Comparison of ENCODE assay signal across 8 cellular contexts in the genomic region with DNA sequence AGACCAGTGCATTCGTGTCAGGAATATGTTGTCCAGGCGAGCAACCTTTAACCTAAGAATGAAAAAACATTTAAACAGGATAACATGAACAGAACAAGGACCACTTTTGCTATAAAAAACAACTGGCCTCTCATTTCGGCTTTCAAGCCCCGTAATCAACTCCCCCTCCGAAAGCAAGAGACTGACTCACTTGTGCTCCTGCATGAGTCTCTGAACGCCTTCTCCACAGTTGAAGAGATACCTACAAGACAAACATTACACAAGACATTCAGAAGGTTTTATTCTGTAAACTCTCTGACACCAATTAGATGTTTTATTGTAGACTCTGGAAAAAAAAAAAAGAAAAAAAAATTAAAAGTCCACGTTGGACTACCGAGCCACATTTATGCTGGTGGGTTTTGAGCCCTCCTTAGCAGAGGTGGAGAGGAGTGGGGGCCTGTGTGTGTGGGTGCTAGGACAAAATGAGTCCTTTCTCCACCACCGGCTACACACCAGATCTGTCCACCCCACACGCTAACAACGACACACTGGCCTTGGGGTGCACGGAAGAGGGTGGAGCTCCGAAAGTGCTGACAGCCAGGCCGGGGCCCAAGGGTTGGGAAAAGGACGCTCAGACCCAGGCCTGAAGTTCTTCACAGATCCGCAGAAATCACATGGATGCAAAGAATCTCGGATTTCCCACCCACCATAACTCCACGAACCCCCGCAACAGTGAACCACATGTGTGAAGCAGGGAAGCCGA. TPM values are rescaled to one million over a fixed set of nuclear protein-coding genes. Genes with fewer than 3 reads are reported as not detected.
DNase-seq lines count a peak whose midpoint lies in the region; ATAC-seq and TF ChIP-seq lines count a peak whose summit lies in the region.

No MANE protein-coding gene starts in this region.

- H3K4me1 ChIP-seq in subcutaneous abdominal adipose tissue (ENCODE audit: control insufficient read depth in 5 of 5, insufficient read depth in 5 of 5, low read length in 5 of 5): peaks cover 2 to 20% (median 14%) of the 10 kb centered on the region in 5 donors

- TF ChIP-seq CTCF in HL-60 (IDR thresholded peaks at IDR 0.05; ENCODE audit: insufficient read depth, low read length) (no peak), kidney epithelial cell (IDR thresholded peaks at IDR 0.05; ENCODE audit: insufficient read depth, low read length, poor library complexity, severe bottlenecking) (no peak)

- DNase-seq in Ammon's horn (ENCODE audit: low spot score) (peak; percentile 43), HL-60 (ENCODE audit: low read depth in 1 of 2, low spot score in 1 of 2) (no peak), amniotic epithelial cell (ENCODE audit: low read depth) (peak; percentile 45), kidney epithelial cell (ENCODE audit: low read depth) (no peak), amygdala (lab: John Stamatoyannopoulos, UW) (no peak), NCI-H2029 (lab: John Stamatoyannopoulos, UW) (no peak)

- H3K36me3 ChIP-seq in kidney epithelial cell (ENCODE audit: control insufficient read depth, insufficient read depth, low read length) (no peaks in the 10 kb centered on the region), subcutaneous abdominal adipose tissue (ENCODE audit: control insufficient read depth in 5 of 5, insufficient read depth in 5 of 5, low read length in 5 of 5) (peaks cover 25 to 42% (median 39%) of the 10 kb centered on the region in 5 donors)

- peak; percentile 16 for ATAC-seq in GM19467 (IDR thresholded peaks at IDR 0.05; ENCODE audit: unreplicated experiment)

- H3K4me3 ChIP-seq in HL-60 (replicated peaks; ENCODE audit: insufficient read depth, low read length) (peak overlapping the region; percentile 73), kidney epithelial cell (ENCODE audit: low read depth, low read length) (peak overlapping the region; percentile 83), subcutaneous abdominal adipose tissue (ENCODE audit: low read depth in 1 of 5, low read length in 5 of 5) (peak overlapping the region; percentile 82 to 94 (median 90))

- H3K9ac ChIP-seq in subcutaneous abdominal adipose tissue (ENCODE audit: low read length in 5 of 5): peak overlapping the region; percentile 78 to 93 (median 87)

- H3K27ac ChIP-seq in HL-60 (replicated peaks) (peak overlapping the region; percentile 69), subcutaneous abdominal adipose tissue (ENCODE audit: low read depth, low read length) (peak overlapping the region; percentile 85)

- H3K9me3 ChIP-seq in subcutaneous abdominal adipose tissue (ENCODE audit: control insufficient read depth in 5 of 5, low read length in 5 of 5): no peaks in the 10 kb centered on the region

- H3K27me3 ChIP-seq in HL-60 (ENCODE audit: insufficient read depth, poor library complexity, severe bottlenecking) (no peaks in the 10 kb centered on the region), kidney epithelial cell (ENCODE audit: control insufficient read depth, insufficient read depth, low read length) (no peaks in the 10 kb centered on the region), subcutaneous abdominal adipose tissue (ENCODE audit: control insufficient read depth in 5 of 5, insufficient read depth in 4 of 5, low read length in 5 of 5) (no peaks in the 10 kb centered on the region)

RNA-seq across cellular contexts. Expression of a gene that starts 0.8 kb away (rescaled TPM):
- 73.7 and 80.8 TPM in 2 replicates for total RNA-seq in kidney epithelial cell

Comparison
In these comparisons a context has a peak if more than half of its experiments do, and no peak if none do; other contexts are left out.
1. DNase-seq: peak in Ammon's horn (single experiment) and amniotic epithelial cell (single experiment); none in HL-60 (0 of 2), kidney epithelial cell (single experiment), amygdala (0 of 56) and NCI-H2029 (single experiment).
2. Peak in every context shown above with its lines, with median percentiles within 50 percentile points of each other: H3K4me3 ChIP-seq.